ENCODE assay signal across 9 cellular contexts in the genomic region with DNA sequence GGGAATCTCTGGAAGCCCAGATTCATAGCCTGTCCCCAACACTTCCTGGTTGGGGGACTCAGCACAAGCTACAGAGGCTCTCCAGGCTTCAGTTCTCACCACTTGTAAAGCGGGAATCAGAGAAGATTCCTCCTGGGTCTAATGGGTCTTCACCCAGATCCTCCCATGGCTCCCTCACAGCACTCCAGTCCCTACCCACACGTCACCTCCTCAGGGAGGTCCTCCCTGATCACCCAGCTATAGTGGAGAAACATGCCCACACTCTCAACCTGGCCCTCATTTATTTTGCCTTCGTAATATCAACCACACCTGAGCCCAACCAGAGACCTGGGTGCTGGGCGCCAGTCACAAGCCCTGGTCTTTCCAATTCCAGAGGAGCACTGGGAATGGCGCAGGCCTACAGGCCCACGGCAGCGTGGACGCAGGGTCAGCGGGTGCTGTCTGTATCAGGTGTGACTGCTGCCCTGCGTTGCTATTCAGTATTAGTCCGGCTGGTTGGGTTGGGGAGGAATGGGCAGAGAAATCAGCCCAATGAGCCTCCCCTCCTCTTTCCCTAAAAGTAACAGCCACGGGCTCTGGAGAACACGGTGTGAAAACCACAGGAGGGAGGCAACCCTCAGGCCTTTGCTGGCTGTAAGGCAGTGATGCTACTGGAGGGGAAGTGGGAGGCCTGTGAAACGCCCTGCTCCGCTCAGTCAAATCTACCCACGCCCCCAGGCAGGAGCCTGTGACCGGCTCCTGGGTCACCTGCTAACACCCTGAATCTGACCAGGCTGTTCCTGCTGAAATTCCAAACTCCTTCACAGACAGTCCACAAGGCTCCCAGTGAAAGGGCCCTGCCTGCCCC. TPM values are rescaled to one million over a fixed set of nuclear protein-coding genes. Genes with fewer than 3 reads are reported as not detected.
DNase-seq lines count a peak whose midpoint lies in the region; ATAC-seq and TF ChIP-seq lines count a peak whose summit lies in the region.
"Had no signal": no experiment of that assay in that cellular context is flagged by ENCODE, and none has a peak within 500 bp of the region (broad histone marks: within the 10 kb centered on the region; RNA-seq: fewer than 3 reads in every experiment).

No MANE protein-coding gene starts in this region.

- no peak for TF ChIP-seq POLR2A in upper lobe of left lung (IDR thresholded peaks at IDR 0.05)

- no peaks in the 10 kb centered on the region for H3K27me3 ChIP-seq in adipocyte (replicated peaks; ENCODE audit: control insufficient read depth, insufficient read depth, low read length)
- H3K27me3 ChIP-seq in mesendoderm (ENCODE audit: insufficient read depth, low read length, poor library complexity): no peaks in the 10 kb centered on the region
- H3K27me3 ChIP-seq in upper lobe of left lung: no peaks in the 10 kb centered on the region

- ATAC-seq in upper lobe of left lung (ENCODE audit: low FRiP score in 2 of 2): no peak

- H3K9me3 Mint-ChIP-seq in activated naive CD4-positive, alpha-beta T cell treated with anti-CD3 and anti-CD28 coated beads, Interleukin-2, amount 10 ng/mL, durations not matched to agents 7 days and 5 days: no peaks in the 10 kb centered on the region

- no CpG with 5 or more reads among the region's 17 CpGs for WGBS in mesendoderm (ENCODE audit: extremely low coverage, insufficient coverage, low lambda C conversion rate)
- WGBS in upper lobe of left lung, 2 donors: 72 to 79% methylated on average over 12 to 17 of the region's 17 CpGs

- no peak for TF ChIP-seq EP300 in upper lobe of left lung (IDR thresholded peaks at IDR 0.05)

- DNase-seq in activated naive CD4-positive, alpha-beta T cell treated with anti-CD3 and anti-CD28 coated beads, Interleukin-2, amount 10 ng/mL, durations not matched to agents 7 days and 5 days: no peak
- no peak for DNase-seq in activated naive CD4-positive, alpha-beta T cell (lab: John Stamatoyannopoulos, UW)
- DNase-seq in adipocyte (ENCODE audit: low read depth) (no peak), mesendoderm (peak; percentile 65), upper lobe of left lung (no peak), DMS153 treated with DMSO at 0.1 percent for 48 hours (lab: John Stamatoyannopoulos, UW; ENCODE audit: unreplicated experiment) (no peak), NCI-H1417 (lab: John Stamatoyannopoulos, UW) (no peak), SHP77 (lab: John Stamatoyannopoulos, UW) (no peak)
- DNase-seq: COR-L47 had no signal

- peak overlapping the region; percentile 66 for H3K56ac ChIP-seq in mesendoderm (ENCODE audit: low read length)

- H2BK120ac ChIP-seq in mesendoderm (ENCODE audit: low read depth, low read length): no peak overlapping the region

- peak overlapping the region; percentile 84 for H3K27ac Mint-ChIP-seq in activated naive CD4-positive, alpha-beta T cell treated with anti-CD3 and anti-CD28 coated beads, Interleukin-2, amount 10 ng/mL, durations not matched to agents 7 days and 5 days

- H2BK15ac ChIP-seq in mesendoderm (replicated peaks; ENCODE audit: low read depth): no peak overlapping the region

- peaks cover 10% of the 10 kb centered on the region for H3K36me3 Mint-ChIP-seq in activated naive CD4-positive, alpha-beta T cell treated with anti-CD3 and anti-CD28 coated beads, Interleukin-2, amount 10 ng/mL, durations not matched to agents 7 days and 5 days

- CTCF ChIA-PET in activated naive CD4-positive, alpha-beta T cell treated with anti-CD3 and anti-CD28 coated beads, Interleukin-2, amount 10 ng/mL, durations not matched to agents 7 days and 5 days (lab: Charles Lee): interaction anchor here (0.6 kb wide), 1 partner anchor 136 kb away, joined by 4 read pairs; no protein-coding TSS in a partner anchor

- H4K8ac ChIP-seq in mesendoderm (ENCODE audit: low read depth, low read length): no peak overlapping the region

- H3K4me1 ChIP-seq in adipocyte (ENCODE audit: control insufficient read depth, insufficient read depth, low read length) (peaks cover 72% of the 10 kb centered on the region), mesendoderm (ENCODE audit: control insufficient read depth, low read depth, low read length) (peaks cover 8% of the 10 kb centered on the region), upper lobe of left lung (peaks cover 43 to 85% (median 55%) of the 10 kb centered on the region in 4 donors)

- no peak overlapping the region for H3K4me3 Mint-ChIP-seq in activated naive CD4-positive, alpha-beta T cell treated with anti-CD3 and anti-CD28 coated beads, Interleukin-2, amount 10 ng/mL, durations not matched to agents 7 days and 5 days

- H4K5ac ChIP-seq in mesendoderm (ENCODE audit: low read length): no peak overlapping the region

- peak overlapping the region; percentile 80 for H3K4me3 ChIP-seq in adipocyte (ENCODE audit: low read length)
- no peak overlapping the region for H3K4me3 ChIP-seq in mesendoderm (ENCODE audit: low read length)
- no peak overlapping the region for H3K4me3 ChIP-seq in upper lobe of left lung

- H3K9ac ChIP-seq in adipocyte (ENCODE audit: low read length) (peak overlapping the region; percentile 92), mesendoderm (ENCODE audit: low read length) (no peak overlapping the region)

- no peak overlapping the region for H3K4me2 ChIP-seq in mesendoderm (ENCODE audit: low read length)

- TF ChIP-seq CTCF in upper lobe of left lung (IDR thresholded peaks at IDR 0.05): no peak

- peaks cover 77% of the 10 kb centered on the region for H3K79me2 ChIP-seq in mesendoderm (ENCODE audit: control insufficient read depth, insufficient read depth, low read length)

- H3K36me3 ChIP-seq in adipocyte (ENCODE audit: control insufficient read depth, insufficient read depth, low read length, severe bottlenecking): no peaks in the 10 kb centered on the region
- H3K36me3 ChIP-seq in mesendoderm (ENCODE audit: control insufficient read depth, insufficient read depth, low read length): peaks cover 2% of the 10 kb centered on the region
- H3K36me3 ChIP-seq in upper lobe of left lung: peaks cover 0 to 4% (median 0%) of the 10 kb centered on the region in 4 donors

- no peak overlapping the region for H3K4ac ChIP-seq in mesendoderm (ENCODE audit: low read depth, low read length)

- H3K79me1 ChIP-seq in mesendoderm (ENCODE audit: low read length): peaks cover 44% of the 10 kb centered on the region

- no peak overlapping the region for H2BK5ac ChIP-seq in mesendoderm (ENCODE audit: low read length)

- no peaks in the 10 kb centered on the region for H3K9me3 ChIP-seq in adipocyte (ENCODE audit: control insufficient read depth, low read length)
- no peaks in the 10 kb centered on the region for H3K9me3 ChIP-seq in upper lobe of left lung

- H3K27me3 Mint-ChIP-seq in activated naive CD4-positive, alpha-beta T cell treated with anti-CD3 and anti-CD28 coated beads, Interleukin-2, amount 10 ng/mL, durations not matched to agents 7 days and 5 days: no peaks in the 10 kb centered on the region

- H3K27ac ChIP-seq in mesendoderm (ENCODE audit: low read depth, low read length) (peak overlapping the region; percentile 25), upper lobe of left lung (peak overlapping the region in 3 of 4 donors; percentile 28 to 54 (median 36))

- peaks cover 62% of the 10 kb centered on the region for H3K4me1 Mint-ChIP-seq in activated naive CD4-positive, alpha-beta T cell treated with anti-CD3 and anti-CD28 coated beads, Interleukin-2, amount 10 ng/mL, durations not matched to agents 7 days and 5 days

- H3K18ac ChIP-seq in mesendoderm (ENCODE audit: low read length): no peak overlapping the region

- H3K23ac ChIP-seq in mesendoderm (ENCODE audit: low read length): no peak overlapping the region

- no peak overlapping the region for H2AK5ac ChIP-seq in mesendoderm (ENCODE audit: low read length)

RNA-seq across cellular contexts. Expression of a gene that starts 5.2 kb away (rescaled TPM):
- polyA plus RNA-seq in mesendoderm (2013, experiment 1 of 2): 97.3 TPM
- 103 TPM for polyA plus RNA-seq in mesendoderm (2013, experiment 2 of 2)
- total RNA-seq in upper lobe of left lung: 100 to 1,000 TPM in 4 of 6 donors, 10 to 100 TPM in 2; 59.7 to 164 (median 105) TPM

RNA-seq across cellular contexts. Expression of a gene that starts 53.5 kb away (rescaled TPM):
- polyA plus RNA-seq in mesendoderm (2013, experiment 1 of 2): 0.28 TPM
- polyA plus RNA-seq in mesendoderm (2013, experiment 2 of 2): 0.15 TPM
- under 1 TPM in 3 of 6 donors, not detected in 3; 0.31 to 1.00 (median 0.79) TPM for total RNA-seq in upper lobe of left lung
